10 cellular contexts compared by ENCODE assay signal in the genomic region with DNA sequence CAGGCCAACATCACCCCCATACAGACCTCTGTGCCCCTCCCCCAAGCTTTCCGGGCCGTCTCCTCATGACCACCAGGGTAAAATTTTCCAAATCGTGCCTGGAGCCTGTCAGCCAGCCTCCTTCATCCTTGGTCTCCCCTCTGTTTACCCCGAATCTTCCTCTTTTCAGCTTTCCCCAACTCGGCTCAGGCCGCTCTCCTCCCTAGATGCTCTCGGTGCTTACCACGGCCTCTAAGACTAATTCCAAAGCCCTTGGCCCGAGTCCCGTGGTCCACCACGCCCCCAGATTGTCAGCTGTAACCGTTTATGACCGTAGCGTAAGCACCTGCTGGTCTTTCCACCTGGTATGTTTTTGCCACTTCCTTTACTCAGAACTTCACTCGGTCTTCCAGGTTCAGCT. TPM values are rescaled to one million over a fixed set of nuclear protein-coding genes. Genes with fewer than 3 reads are reported as not detected.
A peak's percentile ranks its signal among the peaks of the same experiment; 100 is the strongest.
DNase-seq lines count a peak whose midpoint lies in the region; ATAC-seq and TF ChIP-seq lines count a peak whose summit lies in the region.
"Had no signal": no experiment of that assay in that cellular context is flagged by ENCODE, and none has a peak within 500 bp of the region (broad histone marks: within the 10 kb centered on the region; RNA-seq: fewer than 3 reads in every experiment).

No MANE protein-coding gene starts in this region.

- no peaks in the 10 kb centered on the region for H3K36me3 ChIP-seq in SK-N-MC (ENCODE audit: insufficient read depth, low read length)

- peak overlapping the region; percentile 18 for H3K4me3 Mint-ChIP-seq in natural killer cell treated with Interleukin-12 subunit alpha and Interleukin-12 subunit beta and Interleukin-15 and Interleukin-18, amount 100 ng/mL, for 72 hours
- H3K4me3 Mint-ChIP-seq in natural killer cell: no peak overlapping the region

- ATAC-seq in natural killer cell treated with Interleukin-12 subunit alpha and Interleukin-12 subunit beta and Interleukin-15 and Interleukin-18, amount 100 ng/mL, for 72 hours: no peak
- no peak for ATAC-seq in natural killer cell
- ATAC-seq: activated CD4-positive, CD25-positive, alpha-beta regulatory T cell treated with anti-CD3 and anti-CD28 coated beads, Interleukin-2, amount 50 U/mL, for 24 hours had no signal

- peak overlapping the region; percentile 75 for H3K4me3 ChIP-seq in SK-N-MC

- H3K27me3 Mint-ChIP-seq in natural killer cell treated with Interleukin-12 subunit alpha and Interleukin-12 subunit beta and Interleukin-15 and Interleukin-18, amount 100 ng/mL, for 72 hours: peaks cover 27 to 30% of the 10 kb centered on the region in 2 donors
- H3K27me3 Mint-ChIP-seq in natural killer cell (ENCODE audit: low read depth in 2 of 2): peaks cover 36 to 40% of the 10 kb centered on the region in 2 donors

- no peak for TF ChIP-seq CTCF in natural killer cell (IDR thresholded peaks at IDR 0.05)

- no peak for DNase-seq in natural killer cell treated with Interleukin-12 subunit alpha and Interleukin-12 subunit beta and Interleukin-15 and Interleukin-18, amount 100 ng/mL, for 72 hours (ENCODE audit: low spot score)
- DNase-seq in natural killer cell (no peak), SK-N-MC (ENCODE audit: low read depth, low spot score) (no peak), kidney tubule cell (ENCODE audit: low spot score) (peak; percentile 36), foreskin melanocyte (no peak), NCI-H2227 (lab: John Stamatoyannopoulos, UW; ENCODE audit: unreplicated experiment) (no peak), NCI-H1930 (lab: John Stamatoyannopoulos, UW) (no peak), dedifferentiated amniotic fluid mesenchymal stem cell (ENCODE audit: extremely low spot score) (no peak)
- DNase-seq: stimulated activated CD4-positive, alpha-beta T cell treated with anti-CD3 and anti-CD28 coated beads, Interleukin-2, amount 100 ng/mL, for 48 hours had no signal

- no peak overlapping the region for H3K27ac ChIP-seq in SK-N-MC

- H3K36me3 Mint-ChIP-seq in natural killer cell treated with Interleukin-12 subunit alpha and Interleukin-12 subunit beta and Interleukin-15 and Interleukin-18, amount 100 ng/mL, for 72 hours: no peaks in the 10 kb centered on the region
- H3K36me3 Mint-ChIP-seq in natural killer cell: no peaks in the 10 kb centered on the region

- no peaks in the 10 kb centered on the region for H3K9me3 ChIP-seq in SK-N-MC (ENCODE audit: low read depth, low read length)

- H3K4me1 Mint-ChIP-seq in natural killer cell treated with Interleukin-12 subunit alpha and Interleukin-12 subunit beta and Interleukin-15 and Interleukin-18, amount 100 ng/mL, for 72 hours (ENCODE audit: low read depth in 2 of 2): peaks cover 9 to 11% of the 10 kb centered on the region in 2 donors
- H3K4me1 Mint-ChIP-seq in natural killer cell: peaks cover 9 to 18% of the 10 kb centered on the region in 2 donors

- intact Hi-C loops in natural killer cell (cut with micrococcal nuclease): no loop called here

- peak overlapping the region in 1 of 2 donors; percentile 8 for H3K27ac Mint-ChIP-seq in natural killer cell treated with Interleukin-12 subunit alpha and Interleukin-12 subunit beta and Interleukin-15 and Interleukin-18, amount 100 ng/mL, for 72 hours
- H3K27ac Mint-ChIP-seq in natural killer cell: no peak overlapping the region

- H3K9ac ChIP-seq in SK-N-MC (ENCODE audit: insufficient read length): no peak overlapping the region

- no peaks in the 10 kb centered on the region for H3K9me3 Mint-ChIP-seq in natural killer cell treated with Interleukin-12 subunit alpha and Interleukin-12 subunit beta and Interleukin-15 and Interleukin-18, amount 100 ng/mL, for 72 hours
- no peaks in the 10 kb centered on the region for H3K9me3 Mint-ChIP-seq in natural killer cell

RNA-seq across cellular contexts. Expression of gene RASL10A, which starts 1.4 kb away (rescaled TPM):
- 1 to 10 TPM; 2.0 TPM for total RNA-seq in natural killer cell treated with Interleukin-12 subunit alpha and Interleukin-12 subunit beta and Interleukin-15 and Interleukin-18, amount 100 ng/mL, for 72 hours
- total RNA-seq in natural killer cell: under 1 TPM in 2 of 3 donors, not detected in 1; 0.20 to 0.28 TPM

RNA-seq across cellular contexts. Expression of gene GAS2L1, which starts 7.6 kb away (rescaled TPM):
- under 1 TPM in 1 of 2 donors, not detected in 1; 0.43 TPM for total RNA-seq in natural killer cell treated with Interleukin-12 subunit alpha and Interleukin-12 subunit beta and Interleukin-15 and Interleukin-18, amount 100 ng/mL, for 72 hours
- total RNA-seq in natural killer cell: 1 to 10 TPM in 2 of 3 donors, under 1 TPM in 1; 0.57 to 4.1 (median 2.8) TPM

RNA-seq across cellular contexts. Expression of gene EWSR1, which starts 46.0 kb away (rescaled TPM):
- 100 to 1,000 TPM; 344 to 348 TPM for total RNA-seq in natural killer cell treated with Interleukin-12 subunit alpha and Interleukin-12 subunit beta and Interleukin-15 and Interleukin-18, amount 100 ng/mL, for 72 hours
- total RNA-seq in natural killer cell: 100 to 1,000 TPM; 366 to 387 (median 382) TPM

RNA-seq across cellular contexts. Expression of gene RHBDD3, which starts 46.3 kb away (rescaled TPM):
- total RNA-seq in natural killer cell treated with Interleukin-12 subunit alpha and Interleukin-12 subunit beta and Interleukin-15 and Interleukin-18, amount 100 ng/mL, for 72 hours: 10 to 100 TPM; 33.6 to 69.0 TPM
- total RNA-seq in natural killer cell: 10 to 100 TPM; 16.6 to 20.9 (median 17.9) TPM
